21 cellular contexts compared by ENCODE assay signal in the genomic region with DNA sequence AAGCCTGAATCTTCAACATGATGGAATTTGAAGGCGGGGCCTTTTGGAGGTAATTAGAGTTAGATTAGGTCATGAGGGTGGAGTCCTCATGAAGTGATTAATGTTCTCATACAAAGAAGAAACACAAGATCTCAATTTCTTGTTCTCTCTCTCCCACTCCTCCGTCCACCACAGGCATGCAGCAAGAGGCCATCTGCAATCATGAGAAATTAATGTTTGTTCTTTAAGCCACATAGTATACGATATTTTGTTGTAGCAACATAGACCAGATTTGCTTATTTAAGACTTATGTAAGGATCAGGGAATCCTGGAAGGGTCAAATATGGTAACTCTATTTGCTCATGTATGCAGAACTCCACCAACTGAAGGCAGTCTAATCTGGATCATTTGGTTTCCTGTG.
DNase-seq lines count a peak whose midpoint lies in the region; ATAC-seq and TF ChIP-seq lines count a peak whose summit lies in the region.
"Had no signal": no experiment of that assay in that cellular context is flagged by ENCODE, and none has a peak within 500 bp of the region (broad histone marks: within the 10 kb centered on the region; RNA-seq: fewer than 3 reads in every experiment).

No MANE protein-coding gene starts in this region.

- intact Hi-C loops in posterior cingulate gyrus (cut with DNase I), result no loop called here

- H4K20me1 ChIP-seq in hepatocyte (ENCODE audit: insufficient read depth, poor library complexity, severe bottlenecking), result no peaks in the 10 kb centered on the region

- no peaks in the 10 kb centered on the region for H3K36me3 ChIP-seq in hepatocyte (replicated peaks; ENCODE audit: insufficient read depth, low read depth)
- H3K36me3 ChIP-seq in tibial nerve, result no peaks in the 10 kb centered on the region
- H3K36me3 ChIP-seq: gastroesophageal sphincter, prostate gland, SJCRH30 had no signal

- no peak for TF ChIP-seq EP300 in tibial nerve (IDR thresholded peaks at IDR 0.05)

- H3K79me2 ChIP-seq in hepatocyte, result no peaks in the 10 kb centered on the region

- TF ChIP-seq CTCF in choroid plexus epithelial cell (conservative IDR thresholded peaks at IDR 0.05; ENCODE audit: low read depth, low read length) (no peak), hepatocyte (IDR thresholded peaks at IDR 0.05; ENCODE audit: poor library complexity) (no peak), tibial nerve (IDR thresholded peaks at IDR 0.05) (no peak)

- H3K9me3 ChIP-seq in hepatocyte (ENCODE audit: low read depth) (no peaks in the 10 kb centered on the region), tibial nerve (no peaks in the 10 kb centered on the region)
- H3K9me3 ChIP-seq: gastroesophageal sphincter, prostate gland, SJCRH30 had no signal

- H3K4me2 ChIP-seq in hepatocyte, result no peak overlapping the region
- H3K4me2 ChIP-seq: GM23338 had no signal

- H3K4me3 ChIP-seq in choroid plexus epithelial cell (ENCODE audit: low read depth, low read length) (no peak overlapping the region), hepatocyte (no peak overlapping the region), tibial nerve (no peak overlapping the region)
- H3K4me3 ChIP-seq: gastroesophageal sphincter, GM23338, prostate gland, SJCRH30 had no signal

- no peaks in the 10 kb centered on the region for H3K9me2 ChIP-seq in hepatocyte (replicated peaks; ENCODE audit: insufficient read depth)

- no peak overlapping the region for H3K27ac ChIP-seq in hepatocyte
- H3K27ac ChIP-seq in tibial nerve, result no peak overlapping the region
- H3K27ac ChIP-seq: gastroesophageal sphincter, prostate gland, SJCRH30 had no signal

- H3K27me3 ChIP-seq in hepatocyte (no peaks in the 10 kb centered on the region), tibial nerve (no peaks in the 10 kb centered on the region)
- H3K27me3 ChIP-seq: gastroesophageal sphincter had no signal

- no peak overlapping the region for H2AFZ ChIP-seq in hepatocyte
- H2AFZ ChIP-seq: GM23338 had no signal

- TF ChIP-seq POLR2A in tibial nerve (IDR thresholded peaks at IDR 0.05), result no peak

- WGBS in hepatocyte (ENCODE audit: low lambda C conversion rate, missing lambda C conversion rate), result 67% methylated on average over 3 of the region's 3 CpGs
- 63 to 66% methylated on average over 3 of the region's 3 CpGs for WGBS in tibial nerve, 2 donors

- peak; percentile 36 for DNase-seq in AG08395 (ENCODE audit: low spot score)
- peak; percentile 34 for DNase-seq in LHCN-M2 (ENCODE audit: low read depth)
- DNase-seq in choroid plexus epithelial cell (ENCODE audit: low read depth), result peak; percentile 47
- peak; percentile 8 for DNase-seq in hepatocyte (ENCODE audit: low spot score)
- DNase-seq in posterior cingulate gyrus, result no peak
- no peak for DNase-seq in activated gamma-delta T cell (lab: John Stamatoyannopoulos, UW)
- DNase-seq in tibial nerve (ENCODE audit: low spot score in 2 of 2), result no peak
- DNase-seq: activated CD4-positive, alpha-beta T cell treated with anti-CD3 and anti-CD28 coated beads, Interleukin-2, amount 50 U/mL, for 1 hour; activated CD8-positive, alpha-beta memory T cell treated with anti-CD3 and anti-CD28 coated beads, Interleukin-2, amount 50 U/mL, for 4 hours; anterior cingulate cortex; CD8-positive, alpha-beta T cell; DMS79 treated with DMSO at 0.1 percent for 48 hours; Kasumi-1; left colon; NCI-H1417 treated with DMSO at 0.1 percent for 48 hours; stimulated activated CD4-positive, alpha-beta T cell treated with anti-CD3 and anti-CD28 coated beads, Interleukin-12 subunit alpha, Interleukin-12 subunit beta, amount 100 ng/mL, for 4 hours had no signal

- ATAC-seq in GM18861 (IDR thresholded peaks at IDR 0.05; ENCODE audit: unreplicated experiment), result no peak
- ATAC-seq: CD8-positive, alpha-beta T cell; gastroesophageal sphincter; GM23338; left colon had no signal

- H3K4me1 ChIP-seq in hepatocyte (ENCODE audit: insufficient read depth) (peaks cover 14% of the 10 kb centered on the region), tibial nerve (no peaks in the 10 kb centered on the region)
- H3K4me1 ChIP-seq: gastroesophageal sphincter, prostate gland had no signal

Comparison
In these comparisons a context has a peak if more than half of its experiments do, and no peak if none do; other contexts are left out.
1. DNase-seq: peak in AG08395 (single experiment), LHCN-M2 (single experiment), choroid plexus epithelial cell (single experiment) and hepatocyte (single experiment); none in posterior cingulate gyrus (0 of 10), activated gamma-delta T cell (single experiment) and tibial nerve (0 of 2).